31 cellular contexts compared by ENCODE assay signal in the genomic region with DNA sequence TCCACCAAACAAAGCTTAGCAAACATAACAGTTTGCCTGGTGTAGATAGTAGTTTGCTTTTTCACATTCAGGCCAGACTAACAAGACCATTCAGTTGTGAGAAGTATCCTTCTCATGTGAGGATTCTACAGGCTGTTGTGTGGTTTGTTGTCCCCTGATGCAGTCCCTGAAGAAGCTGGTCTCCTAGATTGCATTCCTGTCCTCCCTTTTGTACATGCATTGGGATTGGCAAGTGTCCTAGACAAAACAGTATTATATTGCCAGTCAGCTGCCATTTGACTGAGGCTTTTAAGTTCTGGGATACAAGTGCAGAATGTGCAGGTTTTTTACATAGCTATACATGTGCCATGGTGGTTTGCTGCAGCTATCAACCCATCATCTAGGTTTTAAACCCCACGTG.
"Had no signal": no experiment of that assay in that cellular context is flagged by ENCODE, and none has a peak within 500 bp of the region (broad histone marks: within the 10 kb centered on the region; RNA-seq: fewer than 3 reads in every experiment).

No MANE protein-coding gene starts in this region.

- H3K4me3 Mint-ChIP-seq: activated CD4-positive, alpha-beta T cell treated with anti-CD3 and anti-CD28 coated beads, Interleukin-2, amount 10 ng/mL, durations not matched to agents 24 days and 14 days; activated CD8-positive, alpha-beta T cell treated with anti-CD3 and anti-CD28 coated beads for 36 hours; activated naive CD4-positive, alpha-beta T cell treated with anti-CD3 and anti-CD28 coated beads, Interleukin-2, amount 50 U/mL, for 24 hours; activated naive CD8-positive, alpha-beta T cell treated with anti-CD3 and anti-CD28 coated beads, Interleukin-2, amount 10 ng/mL, durations not matched to agents 7 days and 5 days; activated T-cell treated with anti-CD3 and anti-CD28 coated beads, Interleukin-2, amount 50 U/mL, for 24 hours had no signal

- H3K9me3 Mint-ChIP-seq: activated CD4-positive, alpha-beta T cell treated with anti-CD3 and anti-CD28 coated beads, Interleukin-2, amount 10 ng/mL, durations not matched to agents 24 days and 14 days; activated CD8-positive, alpha-beta T cell treated with anti-CD3 and anti-CD28 coated beads for 36 hours; activated naive CD4-positive, alpha-beta T cell treated with anti-CD3 and anti-CD28 coated beads, Interleukin-2, amount 50 U/mL, for 24 hours; activated naive CD8-positive, alpha-beta T cell treated with anti-CD3 and anti-CD28 coated beads, Interleukin-2, amount 10 ng/mL, durations not matched to agents 7 days and 5 days; activated T-cell treated with anti-CD3 and anti-CD28 coated beads, Interleukin-2, amount 50 U/mL, for 24 hours; activated T-helper 2 cell treated with anti-CD3 and anti-CD28 coated beads, Interferon-gamma antibody, Interleukin-2, Interleukin-4, amounts not matched to agents 10 μg/mL and 5 μg/mL and 100 μg/mL, durations not matched to agents 14 hours and 24 hours and 36 hours had no signal

- H3K36me3 ChIP-seq: breast epithelium, SJCRH30 had no signal

- FAIRE-seq: astrocyte, RCC 7860 had no signal

- H3K9me3 ChIP-seq: body of pancreas, breast epithelium had no signal

- H3K4me1 ChIP-seq: body of pancreas, breast epithelium had no signal

- H3K27me3 Mint-ChIP-seq: activated CD4-positive, alpha-beta T cell treated with anti-CD3 and anti-CD28 coated beads, Interleukin-2, amount 10 ng/mL, durations not matched to agents 24 days and 14 days; activated naive CD4-positive, alpha-beta T cell treated with anti-CD3 and anti-CD28 coated beads, Interleukin-2, amount 50 U/mL, for 24 hours; activated naive CD8-positive, alpha-beta T cell treated with anti-CD3 and anti-CD28 coated beads, Interleukin-2, amount 10 ng/mL, durations not matched to agents 7 days and 5 days; activated T-cell treated with anti-CD3 and anti-CD28 coated beads, Interleukin-2, amount 50 U/mL, for 24 hours had no signal

- H3K4me3 ChIP-seq: body of pancreas, breast epithelium, coronary artery, SJCRH30, SK-N-MC had no signal

- H3K27me3 ChIP-seq: body of pancreas, breast epithelium, SJCRH30 had no signal

- DNase-seq: activated CD4-positive, alpha-beta T cell treated with anti-CD3 and anti-CD28 coated beads, Interleukin-2, amount 10 ng/mL, durations not matched to agents 24 days and 14 days; activated CD4-positive, alpha-beta T cell treated with anti-CD3 and anti-CD28 coated beads, Interleukin-2, amount 50 U/mL, for 4 hours; activated CD8-positive, alpha-beta T cell treated with anti-CD3 and anti-CD28 coated beads for 36 hours; activated gamma-delta T cell; activated naive CD4-positive, alpha-beta T cell treated with Interleukin-2 at 50 U/mL for 16 hours; activated naive CD8-positive, alpha-beta T cell treated with anti-CD3 and anti-CD28 coated beads, Interleukin-2, amount 10 ng/mL, durations not matched to agents 7 days and 5 days; activated T-cell treated with anti-CD3 and anti-CD28 coated beads, Interleukin-2, amount 50 U/mL, for 24 hours; amygdala; body of pancreas; MM.1S; MV-4-11; NCI-H1092; NCI-H146; NCI-H187; NCI-H2029 treated with DMSO at 0.1 percent for 48 hours; NCI-H2107; NCI-H2171 treated with DMSO at 0.1 percent for 48 hours; NCI-H2227 treated with DMSO at 0.1 percent for 48 hours; NCI-H446; NCI-H510A treated with DMSO at 0.1 percent for 48 hours; NCI-H526 treated with DMSO at 0.1 percent for 48 hours; Right ventricle myocardium superior; T1000 had no signal

- H3K36me3 Mint-ChIP-seq: activated naive CD4-positive, alpha-beta T cell treated with anti-CD3 and anti-CD28 coated beads, Interleukin-2, amount 50 U/mL, for 24 hours; activated naive CD8-positive, alpha-beta T cell treated with anti-CD3 and anti-CD28 coated beads, Interleukin-2, amount 10 ng/mL, durations not matched to agents 7 days and 5 days had no signal

- H3K27ac Mint-ChIP-seq: activated CD4-positive, alpha-beta T cell treated with anti-CD3 and anti-CD28 coated beads, Interleukin-2, amount 10 ng/mL, durations not matched to agents 24 days and 14 days; activated CD8-positive, alpha-beta T cell treated with anti-CD3 and anti-CD28 coated beads for 36 hours; activated naive CD4-positive, alpha-beta T cell treated with anti-CD3 and anti-CD28 coated beads, Interleukin-2, amount 50 U/mL, for 24 hours; activated naive CD8-positive, alpha-beta T cell treated with anti-CD3 and anti-CD28 coated beads, Interleukin-2, amount 10 ng/mL, durations not matched to agents 7 days and 5 days; activated T-cell treated with anti-CD3 and anti-CD28 coated beads, Interleukin-2, amount 50 U/mL, for 24 hours; activated T-helper 2 cell treated with anti-CD3 and anti-CD28 coated beads, Interferon-gamma antibody, Interleukin-2, Interleukin-4, amounts not matched to agents 10 μg/mL and 5 μg/mL and 100 μg/mL, durations not matched to agents 14 hours and 24 hours and 36 hours had no signal

- H3K27ac ChIP-seq: body of pancreas, breast epithelium, coronary artery, SJCRH30, SK-N-MC had no signal

- ATAC-seq: activated CD8-positive, alpha-beta T cell treated with anti-CD3 and anti-CD28 coated beads for 36 hours; body of pancreas had no signal

- H3K4me1 Mint-ChIP-seq: activated CD4-positive, alpha-beta T cell treated with anti-CD3 and anti-CD28 coated beads, Interleukin-2, amount 10 ng/mL, durations not matched to agents 24 days and 14 days; activated naive CD4-positive, alpha-beta T cell treated with anti-CD3 and anti-CD28 coated beads, Interleukin-2, amount 50 U/mL, for 24 hours; activated naive CD8-positive, alpha-beta T cell treated with anti-CD3 and anti-CD28 coated beads, Interleukin-2, amount 10 ng/mL, durations not matched to agents 7 days and 5 days had no signal
